8 cellular contexts compared by ENCODE assay signal in genomic region chr19:35040826-35041547, GRCh38. TPM values are rescaled to one million over a fixed set of nuclear protein-coding genes. Genes with fewer than 3 reads are reported as not detected.
DNase-seq lines count a peak whose midpoint lies in the region; ATAC-seq and TF ChIP-seq lines count a peak whose summit lies in the region.

No MANE protein-coding gene starts in this region.

- H3K4me3 Mint-ChIP-seq in activated naive CD4-positive, alpha-beta T cell treated with anti-CD3 and anti-CD28 coated beads for 36 hours, result peak overlapping the region; percentile 55

- no peak overlapping the region for H3K27ac Mint-ChIP-seq in activated naive CD4-positive, alpha-beta T cell treated with anti-CD3 and anti-CD28 coated beads for 36 hours

- H3K27me3 Mint-ChIP-seq in activated naive CD4-positive, alpha-beta T cell treated with anti-CD3 and anti-CD28 coated beads for 36 hours (ENCODE audit: low read depth), result peaks cover 11% of the 10 kb centered on the region

- H3K27ac ChIP-seq in right atrium auricular region, result peak overlapping the region; percentile 81 to 82

- H3K9me3 Mint-ChIP-seq in activated naive CD4-positive, alpha-beta T cell treated with anti-CD3 and anti-CD28 coated beads for 36 hours, result no peaks in the 10 kb centered on the region

- no peaks in the 10 kb centered on the region for H3K36me3 Mint-ChIP-seq in activated naive CD4-positive, alpha-beta T cell treated with anti-CD3 and anti-CD28 coated beads for 36 hours (ENCODE audit: low read depth)

- peak; percentile 93 for DNase-seq in H7
- peak; percentile 58 for DNase-seq in activated naive CD4-positive, alpha-beta T cell treated with anti-CD3 and anti-CD28 coated beads for 36 hours
- DNase-seq in right atrium auricular region (ENCODE audit: low spot score), result peak; percentile 94
- peak; percentile 56 to 95 (median 76) for DNase-seq in posterior cingulate gyrus
- no peak for DNase-seq in NOMO-1 treated with dmso at 0.1 percent for 144 hours (lab: John Stamatoyannopoulos, UW; ENCODE audit: unreplicated experiment)
- DNase-seq in GF-D8 (lab: John Stamatoyannopoulos, UW), result no peak
- no peak for DNase-seq in GM19238 (ENCODE audit: insufficient read length, low spot score)

- H3K4me1 Mint-ChIP-seq in activated naive CD4-positive, alpha-beta T cell treated with anti-CD3 and anti-CD28 coated beads for 36 hours (ENCODE audit: low read depth), result peaks cover 42% of the 10 kb centered on the region

- CTCF ChIA-PET in activated naive CD4-positive, alpha-beta T cell treated with anti-CD3 and anti-CD28 coated beads for 36 hours (lab: Charles Lee), result no interaction called here

- H3K27me3 ChIP-seq in H7 (ENCODE audit: control insufficient read depth, insufficient read depth, low read length), result no peaks in the 10 kb centered on the region
- no peaks in the 10 kb centered on the region for H3K27me3 ChIP-seq in right atrium auricular region

- no peak for ATAC-seq in HG03378 (IDR thresholded peaks at IDR 0.05; ENCODE audit: unreplicated experiment)

- intact Hi-C loops in activated naive CD4-positive, alpha-beta T cell treated with anti-CD3 and anti-CD28 coated beads for 36 hours (cut with micrococcal nuclease), result no loop called here
- intact Hi-C loops in posterior cingulate gyrus (cut with DNase I), result loop anchor here (5.0 to 10.0 kb wide), 2 partner anchors 54 to 96 kb away; partner anchors contain the start of genes FXYD1 and LGI4

- peaks cover 0 to 62% of the 10 kb centered on the region in 2 donors for H3K4me1 ChIP-seq in right atrium auricular region

- H3K4me3 ChIP-seq in H7 (ENCODE audit: insufficient read depth, low read depth, low read length) (peak overlapping the region; percentile 47), right atrium auricular region (peak overlapping the region in 1 of 2 donors; percentile 25)

- H3K36me3 ChIP-seq in H7 (replicated peaks; ENCODE audit: control insufficient read depth, insufficient read depth, low read length), result no peaks in the 10 kb centered on the region; the same call in 1 of the 2 replicates
- H3K36me3 ChIP-seq in right atrium auricular region, result peaks cover 13% of the 10 kb centered on the region

- H3K9me3 ChIP-seq in right atrium auricular region, result no peaks in the 10 kb centered on the region

- no peak for TF ChIP-seq CTCF in right atrium auricular region (IDR thresholded peaks at IDR 0.05)

RNA-seq across cellular contexts. Expression of gene HPN, which starts 0.5 kb away (rescaled TPM):
- 6.1 and 13.9 TPM in 2 replicates for total RNA-seq in H7 (2014; rRNA removed; shearing (Covaris generic))
- not detected for total RNA-seq in activated naive CD4-positive, alpha-beta T cell treated with anti-CD3 and anti-CD28 coated beads for 36 hours
- 1 to 10 TPM; 2.5 to 7.2 TPM for total RNA-seq in right atrium auricular region

RNA-seq across cellular contexts. Expression of gene SCN1B, which starts 10.7 kb away (rescaled TPM):
- 8.1 and 8.9 TPM in 2 replicates for total RNA-seq in H7 (2014; rRNA removed; shearing (Covaris generic))
- under 1 TPM; 0.83 to 0.89 TPM for total RNA-seq in activated naive CD4-positive, alpha-beta T cell treated with anti-CD3 and anti-CD28 coated beads for 36 hours
- total RNA-seq in right atrium auricular region, result 100 to 1,000 TPM in 1 of 2 donors, 10 to 100 TPM in 1; 57.3 to 119 TPM

RNA-seq across cellular contexts. Expression of gene GRAMD1A, which starts 40.9 kb away (rescaled TPM):
- total RNA-seq in H7 (2014; rRNA removed; shearing (Covaris generic)), result 110 and 138 TPM in 2 replicates
- 100 to 1,000 TPM; 117 to 125 TPM for total RNA-seq in activated naive CD4-positive, alpha-beta T cell treated with anti-CD3 and anti-CD28 coated beads for 36 hours
- 10 to 100 TPM; 29.6 to 37.7 TPM for total RNA-seq in right atrium auricular region

Comparison
In these comparisons a context has a peak if more than half of its experiments do, and no peak if none do; other contexts are left out.
1. DNase-seq: peak in H7 (single experiment), activated naive CD4-positive, alpha-beta T cell treated with anti-CD3 and anti-CD28 coated beads for 36 hours (single experiment), right atrium auricular region (single experiment) and posterior cingulate gyrus (10 of 10); none in NOMO-1 treated with dmso at 0.1 percent for 144 hours (single experiment), GF-D8 (single experiment) and GM19238 (single experiment).